ENCODE assay signal across 22 cellular contexts in the genomic region with DNA sequence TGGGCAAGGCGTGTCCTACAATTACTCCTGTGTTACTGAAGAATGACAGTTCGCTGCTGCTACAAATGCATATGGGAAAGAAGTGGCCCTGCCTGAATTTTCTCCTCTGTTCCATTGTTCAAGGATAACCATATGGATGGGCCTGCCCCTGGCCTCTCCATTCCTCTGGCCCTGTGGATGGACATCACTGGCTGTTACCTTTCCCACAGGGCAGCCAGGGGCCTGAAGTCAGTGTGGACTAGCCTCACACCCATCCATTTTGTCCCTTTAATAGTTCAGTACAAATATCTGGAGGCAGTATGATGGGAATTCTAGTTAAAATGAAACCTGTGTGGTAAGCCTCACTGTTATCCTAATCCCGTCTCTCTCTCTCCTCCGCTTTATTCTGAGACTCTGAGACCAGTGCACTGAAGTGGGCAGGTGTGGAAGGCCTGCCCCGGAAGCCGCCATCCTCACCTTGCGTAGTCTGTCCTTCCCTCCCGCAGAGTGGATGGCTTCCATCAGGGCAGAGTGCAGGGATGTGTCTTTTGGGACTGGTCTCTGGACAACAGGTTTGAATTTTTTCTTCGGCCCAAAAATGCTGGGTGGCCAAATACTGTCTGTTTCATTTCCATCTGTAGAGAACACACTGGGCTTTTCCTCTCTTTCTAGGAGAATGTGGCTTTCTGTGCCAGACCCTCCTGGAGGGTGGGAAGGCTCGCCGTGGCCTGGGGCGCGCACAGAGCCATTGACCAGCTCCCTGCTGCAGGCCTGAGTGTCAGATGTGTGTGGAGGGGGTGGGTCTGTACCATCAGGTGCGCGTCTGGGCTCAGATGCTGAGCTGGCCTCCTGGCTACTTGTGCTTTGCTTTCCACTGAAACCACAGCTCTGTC.
"Had no signal": no experiment of that assay in that cellular context is flagged by ENCODE, and none has a peak within 500 bp of the region (broad histone marks: within the 10 kb centered on the region; RNA-seq: fewer than 3 reads in every experiment).

No MANE protein-coding gene starts in this region.

- H3K36me3 ChIP-seq: left ventricle myocardium inferior had no signal

- H3K27ac Mint-ChIP-seq: activated T-cell treated with anti-CD3 and anti-CD28 coated beads, Interleukin-2, amount 50 U/mL, for 72 hours; dendritic cell treated with granulocyte-macrophage colony-stimulating factor and Interleukin-4, amounts not matched to agents 40 ng/mL and 50 ng/mL, for 4 days; immature natural killer cell; natural killer cell treated with Interleukin-12 subunit alpha and Interleukin-12 subunit beta and Interleukin-15 and Interleukin-18, amount 100 ng/mL, for 72 hours; stimulated activated memory B cell treated with anti-CD40 and anti-IgM and Interleukin-4, amounts not matched to agents 10 μg/mL and 1 μg/mL and 100 μg/mL, for 72 hours had no signal

- DNase-seq: activated effector memory CD4-positive, alpha-beta T cell treated with anti-CD3 and anti-CD28 coated beads, Interleukin-2, amount 50 U/mL, for 16 hours; activated naive CD4-positive, alpha-beta T cell treated with anti-CD3 and anti-CD28 coated beads, Interleukin-2, amount 50 U/mL, for 16 hours; activated T-cell treated with anti-CD3 and anti-CD28 coated beads, Interleukin-2, amount 50 U/mL, for 72 hours; aorta; effector CD4-positive, alpha-beta T cell; erythroblast; foreskin fibroblast; immature natural killer cell; kidney glomerular epithelial cell; left ventricle myocardium inferior; small intestine; stimulated activated CD4-positive, alpha-beta T cell treated with anti-CD3 and anti-CD28 coated beads, Interleukin-15, amount 100 ng/mL, for 24 hours; T-helper 9 cell; testis had no signal

- H2AFZ ChIP-seq: hepatocyte, parathyroid adenoma had no signal

- H3K9me3 Mint-ChIP-seq: activated T-cell treated with anti-CD3 and anti-CD28 coated beads, Interleukin-2, amount 50 U/mL, for 72 hours; central memory CD8-positive, alpha-beta T cell; dendritic cell treated with granulocyte-macrophage colony-stimulating factor and Interleukin-4, amounts not matched to agents 40 ng/mL and 50 ng/mL, for 4 days; natural killer cell treated with Interleukin-12 subunit alpha and Interleukin-12 subunit beta and Interleukin-15 and Interleukin-18, amount 100 ng/mL, for 72 hours; stimulated activated memory B cell treated with anti-CD40 and anti-IgM and Interleukin-4, amounts not matched to agents 10 μg/mL and 1 μg/mL and 100 μg/mL, for 72 hours; WTC11 had no signal

- ATAC-seq: activated T-cell treated with anti-CD3 and anti-CD28 coated beads, Interleukin-2, amount 50 U/mL, for 72 hours; right lobe of liver; WTC11 had no signal

- H3K4me1 Mint-ChIP-seq: central memory CD8-positive, alpha-beta T cell; immature natural killer cell; stimulated activated memory B cell treated with anti-CD40 and anti-IgM and Interleukin-4, amounts not matched to agents 10 μg/mL and 1 μg/mL and 100 μg/mL, for 72 hours; WTC11 had no signal

- H3K9me3 ChIP-seq: left ventricle myocardium inferior, right lobe of liver, testis had no signal

- H3K4me1 ChIP-seq: parathyroid adenoma, right lobe of liver, testis had no signal

- H3K27me3 ChIP-seq: hepatocyte, right lobe of liver, testis had no signal

- H3K4me2 ChIP-seq: hepatocyte had no signal

- H3K9ac ChIP-seq: parathyroid adenoma had no signal

- H3K4me3 Mint-ChIP-seq: activated T-cell treated with anti-CD3 and anti-CD28 coated beads, Interleukin-2, amount 50 U/mL, for 72 hours; central memory CD8-positive, alpha-beta T cell; dendritic cell treated with granulocyte-macrophage colony-stimulating factor and Interleukin-4, amounts not matched to agents 40 ng/mL and 50 ng/mL, for 4 days; immature natural killer cell; natural killer cell treated with Interleukin-12 subunit alpha and Interleukin-12 subunit beta and Interleukin-15 and Interleukin-18, amount 100 ng/mL, for 72 hours; stimulated activated memory B cell treated with anti-CD40 and anti-IgM and Interleukin-4, amounts not matched to agents 10 μg/mL and 1 μg/mL and 100 μg/mL, for 72 hours; WTC11 had no signal

- H3K36me3 Mint-ChIP-seq: immature natural killer cell; natural killer cell treated with Interleukin-12 subunit alpha and Interleukin-12 subunit beta and Interleukin-15 and Interleukin-18, amount 100 ng/mL, for 72 hours; stimulated activated memory B cell treated with anti-CD40 and anti-IgM and Interleukin-4, amounts not matched to agents 10 μg/mL and 1 μg/mL and 100 μg/mL, for 72 hours had no signal

- H3K27me3 Mint-ChIP-seq: dendritic cell treated with granulocyte-macrophage colony-stimulating factor and Interleukin-4, amounts not matched to agents 40 ng/mL and 50 ng/mL, for 4 days; natural killer cell treated with Interleukin-12 subunit alpha and Interleukin-12 subunit beta and Interleukin-15 and Interleukin-18, amount 100 ng/mL, for 72 hours; stimulated activated memory B cell treated with anti-CD40 and anti-IgM and Interleukin-4, amounts not matched to agents 10 μg/mL and 1 μg/mL and 100 μg/mL, for 72 hours had no signal

- H3K4me3 ChIP-seq: hepatocyte, left ventricle myocardium inferior, right lobe of liver, testis had no signal

- H3K27ac ChIP-seq: hepatocyte, right lobe of liver, testis had no signal
